Comparison of ENCODE assay signal across 8 cellular contexts in the genomic region with DNA sequence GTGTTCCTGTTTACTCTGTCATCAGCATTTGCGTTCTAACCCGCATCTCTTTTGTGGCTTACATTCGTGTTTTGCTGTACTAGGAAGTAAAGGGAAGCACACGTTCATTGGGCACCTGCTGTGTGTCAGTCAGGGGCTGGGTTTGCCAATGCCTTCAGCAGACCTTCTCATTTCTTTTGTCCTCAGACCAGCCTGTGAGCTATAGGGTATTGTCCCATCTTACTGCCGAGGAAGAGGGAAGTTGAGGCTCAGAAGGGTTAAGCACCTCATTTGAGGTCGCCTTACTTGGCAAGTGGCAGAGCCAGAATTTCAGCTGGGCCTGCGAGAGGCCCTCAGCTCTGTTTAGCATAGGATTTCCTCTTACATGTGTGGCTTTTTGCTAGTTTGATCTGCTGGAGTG. TPM values are rescaled to one million over a fixed set of nuclear protein-coding genes. Genes with fewer than 3 reads are reported as not detected.
DNase-seq lines count a peak whose midpoint lies in the region; ATAC-seq lines count a peak whose summit lies in the region.

No MANE protein-coding gene starts in this region.

- peak; percentile 44 for DNase-seq in activated CD4-positive, alpha-beta T cell treated with anti-CD3 and anti-CD28 coated beads, Interleukin-2, amount 10 ng/mL, durations not matched to agents 7 days and 5 days
- no peak for DNase-seq in activated CD4-positive, alpha-beta T cell treated with anti-CD3 and anti-CD28 coated beads for 48 hours
- DNase-seq in T-cell = peak in 18 of 34 experiments; percentile 9 to 57 (median 27)
- no peak for DNase-seq in amygdala (lab: John Stamatoyannopoulos, UW)
- no peak for DNase-seq in kidney glomerular epithelial cell (lab: John Stamatoyannopoulos, UW)
- no peak for DNase-seq in cortex of kidney (lab: John Stamatoyannopoulos, UW)

- H3K4me1 Mint-ChIP-seq in activated CD4-positive, alpha-beta T cell treated with anti-CD3 and anti-CD28 coated beads, Interleukin-2, amount 10 ng/mL, durations not matched to agents 7 days and 5 days = peaks cover 70% of the 10 kb centered on the region
- peaks cover 76 to 85% (median 80%) of the 10 kb centered on the region in 3 donors for H3K4me1 Mint-ChIP-seq in T-cell
- H3K4me1 Mint-ChIP-seq in stimulated activated memory B cell treated with anti-CD40 and anti-IgM and Interleukin-4, amounts not matched to agents 10 μg/mL and 1 μg/mL and 100 μg/mL, for 72 hours = peaks cover 53% of the 10 kb centered on the region

- ATAC-seq in T-cell (replicated peaks in 1 of 4) (peak; percentile 56 to 81 (median 62)), esophagus mucosa (peak; percentile 40)
- no peak for ATAC-seq in stimulated activated memory B cell treated with anti-CD40 and anti-IgM and Interleukin-4, amounts not matched to agents 10 μg/mL and 1 μg/mL and 100 μg/mL, for 72 hours

- H3K4me3 Mint-ChIP-seq in activated CD4-positive, alpha-beta T cell treated with anti-CD3 and anti-CD28 coated beads, Interleukin-2, amount 10 ng/mL, durations not matched to agents 7 days and 5 days = peak overlapping the region; percentile 49
- peak overlapping the region; percentile 51 to 81 (median 51) for H3K4me3 Mint-ChIP-seq in T-cell
- H3K4me3 Mint-ChIP-seq in stimulated activated memory B cell treated with anti-CD40 and anti-IgM and Interleukin-4, amounts not matched to agents 10 μg/mL and 1 μg/mL and 100 μg/mL, for 72 hours = no peak overlapping the region

- H3K36me3 Mint-ChIP-seq in activated CD4-positive, alpha-beta T cell treated with anti-CD3 and anti-CD28 coated beads, Interleukin-2, amount 10 ng/mL, durations not matched to agents 7 days and 5 days (ENCODE audit: low read depth) = peaks cover 7% of the 10 kb centered on the region
- H3K36me3 Mint-ChIP-seq in T-cell = peaks cover 3% of the 10 kb centered on the region
- peaks cover 9% of the 10 kb centered on the region for H3K36me3 Mint-ChIP-seq in stimulated activated memory B cell treated with anti-CD40 and anti-IgM and Interleukin-4, amounts not matched to agents 10 μg/mL and 1 μg/mL and 100 μg/mL, for 72 hours

- no peaks in the 10 kb centered on the region for H3K9me3 Mint-ChIP-seq in activated CD4-positive, alpha-beta T cell treated with anti-CD3 and anti-CD28 coated beads, Interleukin-2, amount 10 ng/mL, durations not matched to agents 7 days and 5 days
- no peaks in the 10 kb centered on the region for H3K9me3 Mint-ChIP-seq in T-cell
- no peaks in the 10 kb centered on the region for H3K9me3 Mint-ChIP-seq in stimulated activated memory B cell treated with anti-CD40 and anti-IgM and Interleukin-4, amounts not matched to agents 10 μg/mL and 1 μg/mL and 100 μg/mL, for 72 hours

- no peaks in the 10 kb centered on the region for H3K27me3 Mint-ChIP-seq in activated CD4-positive, alpha-beta T cell treated with anti-CD3 and anti-CD28 coated beads, Interleukin-2, amount 10 ng/mL, durations not matched to agents 7 days and 5 days
- H3K27me3 Mint-ChIP-seq in T-cell = no peaks in the 10 kb centered on the region
- H3K27me3 Mint-ChIP-seq in stimulated activated memory B cell treated with anti-CD40 and anti-IgM and Interleukin-4, amounts not matched to agents 10 μg/mL and 1 μg/mL and 100 μg/mL, for 72 hours = no peaks in the 10 kb centered on the region

- CTCF ChIA-PET in activated CD4-positive, alpha-beta T cell treated with anti-CD3 and anti-CD28 coated beads, Interleukin-2, amount 10 ng/mL, durations not matched to agents 7 days and 5 days (lab: Charles Lee) = interaction anchor here (0.6 to 2.7 kb wide), 5 partner anchors 9 to 125 kb away, joined by 3 to 15 read pairs (median 3); partner anchors contain the start of gene TADA2B
- CTCF ChIA-PET in T-cell (lab: Charles Lee) = interaction anchor here in 1 of 2 donors (0.7 to 1.1 kb wide), 4 partner anchors 24 to 244 kb away, joined by 3 to 4 read pairs (median 3); no protein-coding TSS in a partner anchor

- POLR2A ChIA-PET in activated CD4-positive, alpha-beta T cell treated with anti-CD3 and anti-CD28 coated beads, Interleukin-2, amount 10 ng/mL, durations not matched to agents 7 days and 5 days (lab: Charles Lee) = no interaction called here
- POLR2A ChIA-PET in T-cell (lab: Charles Lee) = interaction anchor here in 1 of 2 donors (0.6 to 0.7 kb wide), 2 partner anchors 146 to 202 kb away, joined by 4 read pairs; partner anchors contain the start of gene BLOC1S4

- peak overlapping the region; percentile 93 for H3K27ac Mint-ChIP-seq in activated CD4-positive, alpha-beta T cell treated with anti-CD3 and anti-CD28 coated beads, Interleukin-2, amount 10 ng/mL, durations not matched to agents 7 days and 5 days
- H3K27ac Mint-ChIP-seq in T-cell = peak overlapping the region; percentile 93 to 97
- H3K27ac Mint-ChIP-seq in stimulated activated memory B cell treated with anti-CD40 and anti-IgM and Interleukin-4, amounts not matched to agents 10 μg/mL and 1 μg/mL and 100 μg/mL, for 72 hours = peak overlapping the region; percentile 82

RNA-seq across cellular contexts. Expression of gene TBC1D14, which starts 8.7 kb away (rescaled TPM):
- total RNA-seq in activated CD4-positive, alpha-beta T cell treated with anti-CD3 and anti-CD28 coated beads, Interleukin-2, amount 10 ng/mL, durations not matched to agents 7 days and 5 days = 10 to 100 TPM; 50.1 to 50.2 TPM
- 10 to 100 TPM; 44.2 to 73.8 (median 62.3) TPM for total RNA-seq in T-cell
- 48.1 TPM for total RNA-seq in esophagus mucosa

Comparison
In these comparisons a context has a peak if more than half of its experiments do, and no peak if none do; other contexts are left out.
1. DNase-seq: peak in activated CD4-positive, alpha-beta T cell treated with anti-CD3 and anti-CD28 coated beads, Interleukin-2, amount 10 ng/mL, durations not matched to agents 7 days and 5 days (single experiment) and T-cell (18 of 34); none in activated CD4-positive, alpha-beta T cell treated with anti-CD3 and anti-CD28 coated beads for 48 hours (single experiment), amygdala (0 of 56), kidney glomerular epithelial cell (single experiment) and cortex of kidney (single experiment).
2. Peak in every context shown above with its lines, with median percentiles within 50 percentile points of each other: H3K27ac Mint-ChIP-seq.